ENCODE assay signal across 9 cellular contexts in genomic region chr12:67647251-67647546, GRCh38. TPM values are rescaled to one million over a fixed set of nuclear protein-coding genes. Genes with fewer than 3 reads are reported as not detected.
DNase-seq lines count a peak whose midpoint lies in the region; ATAC-seq, FAIRE-seq and TF ChIP-seq lines count a peak whose summit lies in the region.
"Had no signal": no experiment of that assay in that cellular context is flagged by ENCODE, and none has a peak within 500 bp of the region (broad histone marks: within the 10 kb centered on the region; RNA-seq: fewer than 3 reads in every experiment).

No MANE protein-coding gene starts in this region.

- peak overlapping the region; percentile 89 to 98 for H3K27ac ChIP-seq in A549
- no peak overlapping the region for H3K27ac ChIP-seq in HEK293 (ENCODE audit: extremely low read depth, low read depth, low read length)
- peak overlapping the region; percentile 88 for H3K27ac ChIP-seq in muscle layer of colon (ENCODE audit: low read depth, low read length)

- H3K27ac Mint-ChIP-seq in MCF 10A (ENCODE audit: low read depth, unreplicated experiment), result peak overlapping the region; percentile 63

- H3K4me1 ChIP-seq in A549, result peaks cover 31% of the 10 kb centered on the region
- H3K4me1 ChIP-seq in HEK293 (ENCODE audit: control insufficient read depth, insufficient read depth, low read length), result 0 out of 2 replicates have a peak, but pooled peaks cover 3% of the 10 kb centered on the region
- H3K4me1 ChIP-seq in muscle layer of colon (ENCODE audit: insufficient read depth, low read length), result peaks cover 26% of the 10 kb centered on the region

- peaks cover 6% of the 10 kb centered on the region for H3K36me3 Mint-ChIP-seq in MCF 10A (ENCODE audit: insufficient read depth, unreplicated experiment)

- no peak overlapping the region for H3K9ac ChIP-seq in muscle layer of colon (ENCODE audit: low read length)

- H3K36me3 ChIP-seq in HEK293 (ENCODE audit: control insufficient read depth in 2 of 2, insufficient read depth in 1 of 2, low read length in 2 of 2), result peaks cover 0 to 12% of the 10 kb centered on the region in 2 experiments; a peak in 1 of 3 replicates
- H3K36me3 ChIP-seq in muscle layer of colon (ENCODE audit: insufficient read depth, low read length), result no peaks in the 10 kb centered on the region

- TF ChIP-seq CTCF in A549 (IDR thresholded peaks at IDR 0.05) (no peak), HEK293 (tag by site-specific recombination; IDR thresholded peaks at IDR 0.05) (no peak), MCF 10A (IDR thresholded peaks at IDR 0.05; ENCODE audit: unreplicated experiment) (no peak)

- peak overlapping the region; percentile 91 for H3K4me3 Mint-ChIP-seq in MCF 10A (ENCODE audit: unreplicated experiment)

- ATAC-seq in A549 (no peak), HG02938 (IDR thresholded peaks at IDR 0.05; ENCODE audit: unreplicated experiment) (no peak), GM18907 (IDR thresholded peaks at IDR 0.05; ENCODE audit: unreplicated experiment) (no peak)

- no peak for TF ChIP-seq EP300 in A549 (IDR thresholded peaks at IDR 0.05)

- peaks cover 34% of the 10 kb centered on the region for H3K4me1 Mint-ChIP-seq in MCF 10A (ENCODE audit: insufficient read depth, unreplicated experiment)

- H3K9me3 ChIP-seq in A549, result no peaks in the 10 kb centered on the region
- H3K9me3 ChIP-seq in HEK293 (ENCODE audit: control insufficient read depth, insufficient read depth, low read depth, low read length), result no peaks in the 10 kb centered on the region
- H3K9me3 ChIP-seq in muscle layer of colon (ENCODE audit: low read length), result no peaks in the 10 kb centered on the region

- no peak for DNase-seq in A549 (ENCODE audit: low read depth in 1 of 2, low spot score in 1 of 2)
- no peak for DNase-seq in MCF 10A (ENCODE audit: unreplicated experiment)
- DNase-seq in inferior parietal cortex (ENCODE audit: extremely low spot score), result no peak
- DNase-seq in NOMO-1 (lab: John Stamatoyannopoulos, UW; ENCODE audit: unreplicated experiment in 2 of 2), result no peak

- no peak for FAIRE-seq in A549 (lab: Jason Lieb, UNC)
- FAIRE-seq: G401.6 had no signal

- no peak for TF ChIP-seq RAD21 in A549 (conservative IDR thresholded peaks at IDR 0.05 in 1 of 2, IDR thresholded peaks at IDR 0.05 in 1 of 2)

- no peaks in the 10 kb centered on the region for H3K27me3 ChIP-seq in muscle layer of colon (ENCODE audit: control insufficient read depth in 1 of 2, insufficient read depth in 2 of 2, low read length in 2 of 2)

- no peak for TF ChIP-seq POLR2A in A549 (IDR thresholded peaks at IDR 0.05; ENCODE audit: low read length)

- no peaks in the 10 kb centered on the region for H3K27me3 Mint-ChIP-seq in MCF 10A (ENCODE audit: insufficient read depth, unreplicated experiment)

- intact Hi-C loops in MCF 10A (cut with micrococcal nuclease), result no loop called here

- H3K4me2 ChIP-seq in A549, result peak overlapping the region; percentile 89

- peaks cover 7% of the 10 kb centered on the region for H3K9me3 Mint-ChIP-seq in MCF 10A (ENCODE audit: unreplicated experiment)

- POLR2A ChIA-PET in A549 (lab: Yijun Ruan, JAX), result interaction anchor here (1.4 to 1.5 kb wide), 2 partner anchors 113 to 119 kb away, joined by 3 to 5 read pairs; no protein-coding TSS in a partner anchor
- POLR2A ChIA-PET in HEK293 (lab: Yijun Ruan, JAX), result interaction anchor here (0.6 kb wide), 1 partner anchor 1458 kb away, joined by 3 read pairs; no protein-coding TSS in a partner anchor
- POLR2A ChIA-PET in MCF 10A (lab: Yijun Ruan, JAX), result interaction anchor here (0.7 to 1.5 kb wide), 3 partner anchors 130 to 291 kb away, joined by 3 read pairs; no protein-coding TSS in a partner anchor

- WGBS in A549 (ENCODE audit: missing lambda C conversion rate), result 33% methylated on average over 9 of the region's 9 CpGs

- CTCF ChIA-PET in A549 (lab: Yijun Ruan, JAX), result interaction anchor here (0.9 to 1.9 kb wide), 5 partner anchors 10 to 296 kb away, joined by 3 to 8 read pairs (median 3); no protein-coding TSS in a partner anchor
- CTCF ChIA-PET in HEK293 (lab: Yijun Ruan, JAX), result interaction anchor here (2.4 kb wide), 1 partner anchor 296 kb away, joined by 10 read pairs; no protein-coding TSS in a partner anchor
- CTCF ChIA-PET in MCF 10A (lab: Yijun Ruan, JAX), result no interaction called here

- BruUV-seq in MCF 10A (replicated peaks; lab: Mats Ljungman, UMichigan), result no TSS peak

- peak overlapping the region; percentile 92 for H3K4me3 ChIP-seq in A549
- no peak overlapping the region for H3K4me3 ChIP-seq in HEK293 (ENCODE audit: low read depth, low read length)
- peak overlapping the region in 1 of 2 donors; percentile 86 for H3K4me3 ChIP-seq in muscle layer of colon (ENCODE audit: low read depth in 1 of 2, low read length in 2 of 2)

TF ChIP-seq in A549, 52 proteins besides CTCF, POLR2A, EP300 and RAD21:
- TF ChIP-seq TFCP2L1 (CRISPR knock-in tag; IDR thresholded peaks at IDR 0.05), result no peak
- TF ChIP-seq KDM1A (IDR thresholded peaks at IDR 0.05; ENCODE audit: low read depth), result no peak

TF ChIP-seq in HEK293, 187 proteins besides CTCF, POLR2A, EP300 and RAD21 (continues in another document):
- TF ChIP-seq PRDM4 (tag by site-specific recombination; IDR thresholded peaks at IDR 0.05) (peak; percentile 88), ZNF121 (tag by site-specific recombination; IDR thresholded peaks at IDR 0.05) (peak; percentile 55; the same call in 1 of the 2 replicates), MZF1 (tag by site-specific recombination; IDR thresholded peaks at IDR 0.05; ENCODE audit: borderline replicate concordance) (peak; percentile 93; the same call in 1 of the 2 replicates), MYNN (tag by site-specific recombination; IDR thresholded peaks at IDR 0.05; ENCODE audit: borderline replicate concordance) (no peak), ZNF530 (tag by site-specific recombination; IDR thresholded peaks at IDR 0.05; ENCODE audit: low read depth) (no peak), ZNF398 (tag by site-specific recombination; IDR thresholded peaks at IDR 0.05) (no peak), GLIS1 (tag by site-specific recombination; IDR thresholded peaks at IDR 0.05) (peak; percentile 62)

RNA-seq across cellular contexts. Expression of gene DYRK2, which starts 1.3 kb away (rescaled TPM):
- polyA plus RNA-seq in A549 (2011; rRNA removed) (17.2 and 20.7 TPM in 2 replicates), A549 (2017; fragmentation: RNase III; extraction: RNeasy Plus Mini Kit Qiagen cat#74134 plus additional on column Dnase treatment) (8.2 to 9.1 TPM (median 8.4 TPM) in 3 replicates)
- 13.6 and 19.5 TPM in 2 replicates for polyA plus RNA-seq in A549 (2012; cell fraction: cytosol; rRNA removed)
- polyA plus RNA-seq in A549 (2012; cell fraction: nucleus; rRNA removed), result 11.3 and 16.7 TPM in 2 replicates
- polyA minus RNA-seq in A549 (2011; rRNA and poly(A)+ RNA removed), result 60.1 and 68.9 TPM in 2 replicates
- 24.6 and 33.3 TPM in 2 replicates for total RNA-seq in MCF 10A (2022)
